ENCODE assay signal across 14 cellular contexts in the genomic region with DNA sequence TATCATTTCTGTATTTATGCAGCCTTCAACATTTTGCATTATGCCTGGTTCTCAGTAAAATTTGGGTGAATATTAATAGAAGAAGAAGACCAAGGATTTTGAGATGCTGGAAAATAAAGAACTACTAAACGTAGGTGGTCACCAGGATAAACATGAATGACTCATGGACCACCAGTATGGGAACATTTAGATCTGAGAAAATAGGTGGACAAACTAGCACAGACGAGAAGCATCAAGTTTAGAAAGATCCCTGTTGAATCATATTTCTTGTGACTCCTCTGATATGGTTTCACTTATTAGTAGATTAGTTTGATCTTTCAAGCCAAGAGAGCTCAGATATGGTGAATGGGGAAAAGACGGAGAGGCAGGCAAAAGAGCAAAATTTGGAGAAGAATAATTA.
DNase-seq lines count a peak whose midpoint lies in the region; TF ChIP-seq lines count a peak whose summit lies in the region.
"Had no signal": no experiment of that assay in that cellular context is flagged by ENCODE, and none has a peak within 500 bp of the region (broad histone marks: within the 10 kb centered on the region; RNA-seq: fewer than 3 reads in every experiment).

No MANE protein-coding gene starts in this region.

- no peaks in the 10 kb centered on the region for H3K27me3 Mint-ChIP-seq in endodermal cell (ENCODE audit: insufficient read depth)

- no peak overlapping the region for H3K14ac ChIP-seq in mesenchymal stem cell (ENCODE audit: low read length in 2 of 2)

- no peak overlapping the region for H4K91ac ChIP-seq in mesenchymal stem cell (ENCODE audit: low read length)

- H3K9me2 ChIP-seq in GM23248 (ENCODE audit: insufficient read depth) (no peaks in the 10 kb centered on the region), MM.1S (replicated peaks; ENCODE audit: insufficient read depth, low read length) (no peaks in the 10 kb centered on the region)

- no peak overlapping the region for H2AK5ac ChIP-seq in mesenchymal stem cell (ENCODE audit: low read length, severe bottlenecking)

- H3K4me3 ChIP-seq in GM23248 (no peak overlapping the region), astrocyte of the spinal cord (ENCODE audit: low read depth, low read length) (no peak overlapping the region), endodermal cell (ENCODE audit: low read length) (no peak overlapping the region), mesenchymal stem cell (ENCODE audit: insufficient read depth in 1 of 2, low read depth in 1 of 2, low read length in 2 of 2) (no peak overlapping the region), MM.1S (ENCODE audit: low read length) (no peak overlapping the region)

- no peak overlapping the region for H2BK5ac ChIP-seq in mesenchymal stem cell (ENCODE audit: low read depth, low read length, poor library complexity, severe bottlenecking)

- DNase-seq in GM23248: no peak
- peak; percentile 27 for DNase-seq in astrocyte of the spinal cord (ENCODE audit: low read depth, low spot score)
- DNase-seq in endodermal cell: no peak
- DNase-seq in mesenchymal stem cell: no peak
- no peak for DNase-seq in MM.1S
- no peak for DNase-seq in cerebellar cortex (ENCODE audit: low spot score)
- DNase-seq in AML-193 (lab: John Stamatoyannopoulos, UW): no peak
- no peak for DNase-seq in NCI-H1105 treated with DMSO at 0.1 percent for 48 hours (lab: John Stamatoyannopoulos, UW)
- DNase-seq: CD8-positive, alpha-beta T cell; COR-L47; DND-41; GDM1 had no signal

- H3K9me3 ChIP-seq in GM23248 (ENCODE audit: low read depth) (no peaks in the 10 kb centered on the region), endodermal cell (ENCODE audit: control insufficient read depth, low read length) (no peaks in the 10 kb centered on the region), mesenchymal stem cell (ENCODE audit: control insufficient read depth, low read length) (no peaks in the 10 kb centered on the region), MM.1S (replicated peaks; ENCODE audit: insufficient read depth, low read length) (no peaks in the 10 kb centered on the region)

- H2BK12ac ChIP-seq in mesenchymal stem cell (ENCODE audit: low read length in 2 of 2): no peak overlapping the region

- H2BK15ac ChIP-seq in mesenchymal stem cell (ENCODE audit: low read depth, poor library complexity, severe bottlenecking): no peak overlapping the region

- H3K27me3 ChIP-seq in GM23248 (replicated peaks; ENCODE audit: insufficient read depth) (no peaks in the 10 kb centered on the region), endodermal cell (ENCODE audit: control insufficient read depth, insufficient read depth, low read length, poor library complexity, severe bottlenecking) (no peaks in the 10 kb centered on the region), mesenchymal stem cell (ENCODE audit: control insufficient read depth in 1 of 2, insufficient read depth in 1 of 2, low read length in 2 of 2) (no peaks in the 10 kb centered on the region), MM.1S (replicated peaks; ENCODE audit: insufficient read depth, low read length) (no peaks in the 10 kb centered on the region)

- H3K23ac ChIP-seq in mesenchymal stem cell (ENCODE audit: low read length in 2 of 2): no peak overlapping the region

- peaks cover 19% of the 10 kb centered on the region for H3K4me1 Mint-ChIP-seq in endodermal cell

- in situ Hi-C loops in GM23248 (cut with MboI): no loop called here
- in situ Hi-C loops in astrocyte of the spinal cord (cut with HindIII; ENCODE audit: low sequenced_read_pairs): no loop called here

- peaks cover 6% of the 10 kb centered on the region for H3K9me3 Mint-ChIP-seq in endodermal cell
- H3K9me3 Mint-ChIP-seq: CD8-positive, alpha-beta T cell had no signal

- H2AFZ ChIP-seq in GM23248: 0 out of 2 replicates have a peak overlapping the region, but pooled peaks have one; percentile 12
- H2AFZ ChIP-seq in mesenchymal stem cell (ENCODE audit: low read depth, low read length): no peak overlapping the region
- H2AFZ ChIP-seq in MM.1S (ENCODE audit: low read length): no peak overlapping the region

- no peak overlapping the region for H2BK120ac ChIP-seq in mesenchymal stem cell (ENCODE audit: low read depth, low read length)

- no peak overlapping the region for H4K8ac ChIP-seq in mesenchymal stem cell (ENCODE audit: low read length)

- no peak overlapping the region for H3K27ac ChIP-seq in GM23248
- no peak overlapping the region for H3K27ac ChIP-seq in endodermal cell (ENCODE audit: low read depth, low read length)
- H3K27ac ChIP-seq in mesenchymal stem cell (ENCODE audit: low read length, poor library complexity, severe bottlenecking): no peak overlapping the region
- H3K27ac ChIP-seq in MM.1S (ENCODE audit: low read length): no peak overlapping the region
- H3K27ac ChIP-seq: HL-60 had no signal

- TF ChIP-seq CTCF in astrocyte of the spinal cord (IDR thresholded peaks at IDR 0.05; ENCODE audit: low read depth, low read length) (no peak), endodermal cell (conservative IDR thresholded peaks at IDR 0.05) (no peak), MM.1S (IDR thresholded peaks at IDR 0.05; ENCODE audit: low read length) (no peak)

- H3K79me1 ChIP-seq in mesenchymal stem cell (replicated peaks; ENCODE audit: low read length, poor library complexity, severe bottlenecking): no peaks in the 10 kb centered on the region

- no peak overlapping the region for H3K4ac ChIP-seq in mesenchymal stem cell (ENCODE audit: low read depth in 1 of 2, low read length in 2 of 2)

- H3K36me3 Mint-ChIP-seq in endodermal cell (ENCODE audit: low read depth): peaks cover 1% of the 10 kb centered on the region
- H3K36me3 Mint-ChIP-seq: CD8-positive, alpha-beta T cell had no signal

- no peak overlapping the region for H3K4me3 Mint-ChIP-seq in endodermal cell
- H3K4me3 Mint-ChIP-seq: CD14-positive monocyte; CD8-positive, alpha-beta T cell had no signal

- H3K18ac ChIP-seq in mesenchymal stem cell (ENCODE audit: low read depth in 1 of 2, low read length in 2 of 2): no peak overlapping the region

- H3F3A ChIP-seq in GM23248 (ENCODE audit: insufficient read depth): peaks cover 18% of the 10 kb centered on the region
- H3F3A ChIP-seq in MM.1S (ENCODE audit: insufficient read depth, low read length): no peaks in the 10 kb centered on the region

- H3K27ac Mint-ChIP-seq in endodermal cell: peak overlapping the region; percentile 1
- H3K27ac Mint-ChIP-seq: CD8-positive, alpha-beta T cell had no signal

- H3K4me2 ChIP-seq in GM23248 (ENCODE audit: unreplicated experiment) (no peak overlapping the region), mesenchymal stem cell (ENCODE audit: low read length, poor library complexity, severe bottlenecking) (no peak overlapping the region), MM.1S (ENCODE audit: low read depth, low read length) (no peak overlapping the region)

- H4K20me1 ChIP-seq in GM23248 (ENCODE audit: insufficient read depth) (no peaks in the 10 kb centered on the region), MM.1S (ENCODE audit: insufficient read depth, low read length) (no peaks in the 10 kb centered on the region)

- H3K4me1 ChIP-seq in GM23248 (ENCODE audit: insufficient read depth) (peaks cover 21% of the 10 kb centered on the region), endodermal cell (ENCODE audit: control insufficient read depth, insufficient read depth, low read length) (no peaks in the 10 kb centered on the region), mesenchymal stem cell (ENCODE audit: control insufficient read depth, insufficient read depth, low read depth, low read length) (no peaks in the 10 kb centered on the region), MM.1S (ENCODE audit: low read length) (no peaks in the 10 kb centered on the region)

- WGBS in GM23248 (ENCODE audit: low coverage in 1 of 2, low lambda C conversion rate in 2 of 2, missing lambda C conversion rate in 2 of 2), 2 experiments: 42 to 44% methylated on average over 3 of the region's 3 CpGs
- 91 to 97% methylated on average over 3 of the region's 3 CpGs for WGBS in endodermal cell (ENCODE audit: insufficient coverage in 1 of 2, insufficient read length in 1 of 2), 2 experiments
- 80% methylated on average over 2 of the region's 3 CpGs for WGBS in mesenchymal stem cell

- no peaks in the 10 kb centered on the region for H3K79me2 ChIP-seq in GM23248 (ENCODE audit: insufficient read depth)
- H3K79me2 ChIP-seq in MM.1S (ENCODE audit: low read length): no peaks in the 10 kb centered on the region

- H3K36me3 ChIP-seq in GM23248 (ENCODE audit: low read depth): no peaks in the 10 kb centered on the region
- H3K36me3 ChIP-seq in endodermal cell (ENCODE audit: control insufficient read depth, insufficient read depth, low read length): no peaks in the 10 kb centered on the region
- no peaks in the 10 kb centered on the region for H3K36me3 ChIP-seq in mesenchymal stem cell (ENCODE audit: control insufficient read depth in 1 of 2, insufficient read depth in 2 of 2, low read depth in 1 of 2, low read length in 2 of 2)
- H3K36me3 ChIP-seq in MM.1S (replicated peaks; ENCODE audit: insufficient read depth, low read length): no peaks in the 10 kb centered on the region

- H3K9ac ChIP-seq in GM23248 (no peak overlapping the region), endodermal cell (ENCODE audit: extremely low read depth, low read length, poor library complexity, severe bottlenecking) (no peak overlapping the region), mesenchymal stem cell (ENCODE audit: low read length) (peak overlapping the region; percentile 47), MM.1S (ENCODE audit: low read length) (no peak overlapping the region)
